In the genomic region with DNA sequence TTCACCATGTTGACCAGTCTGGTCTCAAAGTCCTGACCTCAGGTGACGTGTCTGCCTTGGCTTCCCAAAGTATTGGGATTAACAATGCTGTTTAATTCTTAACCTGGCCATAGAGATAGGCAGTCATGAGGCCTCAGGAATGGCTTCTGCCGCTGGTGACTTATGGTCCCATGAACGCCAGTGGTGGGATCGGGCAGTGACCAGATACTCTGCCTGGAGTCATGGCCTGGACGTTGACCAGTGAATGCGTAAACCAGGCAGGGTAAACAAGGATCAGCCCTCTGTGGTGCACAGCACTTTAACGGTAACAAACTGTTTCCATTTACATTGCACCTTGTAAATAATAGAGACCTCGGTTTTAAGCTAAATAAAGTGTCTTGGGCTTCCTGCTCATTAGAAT, we compare ENCODE assay signal across 23 cellular contexts. TPM values are rescaled to one million over a fixed set of nuclear protein-coding genes. Genes with fewer than 3 reads are reported as not detected.
DNase-seq lines count a peak whose midpoint lies in the region; ATAC-seq and TF ChIP-seq lines count a peak whose summit lies in the region.
"Had no signal": no experiment of that assay in that cellular context is flagged by ENCODE, and none has a peak within 500 bp of the region (broad histone marks: within the 10 kb centered on the region; RNA-seq: fewer than 3 reads in every experiment).

No MANE protein-coding gene starts in this region.

- no peaks in the 10 kb centered on the region for H3K36me3 Mint-ChIP-seq in activated T-helper 17 cell treated with anti-CD3 and anti-CD28 coated beads, Interleukin-2, amount 50 U/mL, for 72 hours (ENCODE audit: low read depth)
- H3K36me3 Mint-ChIP-seq: naive B cell had no signal

- no peaks in the 10 kb centered on the region for H3K9me3 Mint-ChIP-seq in activated T-helper 17 cell treated with anti-CD3 and anti-CD28 coated beads, Interleukin-2, amount 50 U/mL, for 72 hours
- H3K9me3 Mint-ChIP-seq: activated CD4-positive, alpha-beta T cell treated with anti-CD3 and anti-CD28 coated beads, Interleukin-2, amount 10 ng/mL, durations not matched to agents 7 days and 5 days; activated naive CD4-positive, alpha-beta T cell treated with anti-CD3 and anti-CD28 coated beads for 36 hours; activated T-cell treated with anti-CD3 and anti-CD28 coated beads, Interleukin-2, amount 50 U/mL, for 72 hours; brain; CD4-positive, alpha-beta T cell; naive B cell had no signal

- intact Hi-C loops in heart right ventricle (cut with DNase I) (loop anchor here in 6 of 10 donors (1.0 to 10.0 kb wide), 9 partner anchors 63 to 1638 kb away; a partner anchor contains a TSS), posterior vena cava (cut with DNase I) (no loop called here)

- ATAC-seq in heart right ventricle, result no peak
- ATAC-seq in HG03342 (IDR thresholded peaks at IDR 0.05; ENCODE audit: unreplicated experiment), result peak; percentile 11
- no peak for ATAC-seq in activated T-helper 17 cell treated with anti-CD3 and anti-CD28 coated beads, Interleukin-2, amount 50 U/mL, for 72 hours (replicated peaks)
- ATAC-seq in HG03457 (IDR thresholded peaks at IDR 0.05; ENCODE audit: unreplicated experiment), result no peak

- peaks cover 26% of the 10 kb centered on the region for H3K27me3 Mint-ChIP-seq in activated T-helper 17 cell treated with anti-CD3 and anti-CD28 coated beads, Interleukin-2, amount 50 U/mL, for 72 hours

- no peaks in the 10 kb centered on the region for H3K4me1 Mint-ChIP-seq in activated T-helper 17 cell treated with anti-CD3 and anti-CD28 coated beads, Interleukin-2, amount 50 U/mL, for 72 hours

- H3K4me3 Mint-ChIP-seq in activated T-helper 17 cell treated with anti-CD3 and anti-CD28 coated beads, Interleukin-2, amount 50 U/mL, for 72 hours, result peak overlapping the region; percentile 62

- H3K36me3 ChIP-seq in right atrium auricular region (no peaks in the 10 kb centered on the region), heart right ventricle (peaks cover 0 to 39% (median 0%) of the 10 kb centered on the region in 9 donors)

- H3K9me3 ChIP-seq in right atrium auricular region (no peaks in the 10 kb centered on the region), heart right ventricle (no peaks in the 10 kb centered on the region)
- H3K9me3 ChIP-seq: adrenal gland, left lung, stomach, thyroid gland had no signal

- H3K27me3 ChIP-seq in right atrium auricular region (no peaks in the 10 kb centered on the region), heart right ventricle (no peaks in the 10 kb centered on the region)
- H3K27me3 ChIP-seq: adrenal gland, left lung, stomach, thyroid gland had no signal

- peak; percentile 38 for DNase-seq in right atrium auricular region (ENCODE audit: low spot score)
- DNase-seq in heart right ventricle, result no peak
- DNase-seq in HuH-7.5 (ENCODE audit: low spot score), result no peak
- DNase-seq in NCI-H2196 treated with DMSO at 0.1 percent for 48 hours (lab: John Stamatoyannopoulos, UW; ENCODE audit: unreplicated experiment), result no peak
- no peak for DNase-seq in posterior vena cava (ENCODE audit: low spot score)
- DNase-seq: cerebellar nuclear complex, NCI-H1694, NCI-H524 treated with DMSO at 0.1 percent for 48 hours, SIG-M5 had no signal

- WGBS in heart right ventricle, 2 donors, result 85 to 89% methylated on average over 8 of the region's 8 CpGs

- H3K4me1 ChIP-seq in right atrium auricular region (peaks cover 0 to 10% of the 10 kb centered on the region in 2 donors), heart right ventricle (peaks cover 4 to 15% (median 12%) of the 10 kb centered on the region in 9 donors)
- H3K4me1 ChIP-seq: adrenal gland had no signal

- H3K27ac Mint-ChIP-seq in activated T-helper 17 cell treated with anti-CD3 and anti-CD28 coated beads, Interleukin-2, amount 50 U/mL, for 72 hours, result no peak overlapping the region
- H3K27ac Mint-ChIP-seq: activated CD4-positive, alpha-beta T cell treated with anti-CD3 and anti-CD28 coated beads, Interleukin-2, amount 10 ng/mL, durations not matched to agents 7 days and 5 days; activated naive CD4-positive, alpha-beta T cell treated with anti-CD3 and anti-CD28 coated beads for 36 hours; activated T-cell treated with anti-CD3 and anti-CD28 coated beads, Interleukin-2, amount 50 U/mL, for 72 hours; CD4-positive, alpha-beta T cell had no signal

- no peak overlapping the region for H3K27ac ChIP-seq in right atrium auricular region
- H3K27ac ChIP-seq in heart right ventricle, result no peak overlapping the region
- H3K27ac ChIP-seq: adrenal gland, HL-60, left lung, stomach, thyroid gland had no signal

- H3K4me3 ChIP-seq in right atrium auricular region (no peak overlapping the region), heart right ventricle (no peak overlapping the region)
- H3K4me3 ChIP-seq: adrenal gland, left lung, thyroid gland had no signal

- TF ChIP-seq CTCF in right atrium auricular region (IDR thresholded peaks at IDR 0.05), result no peak
- no peak for TF ChIP-seq CTCF in heart right ventricle (IDR thresholded peaks at IDR 0.05)

RNA-seq across cellular contexts. Expression of a gene that starts 23.0 kb away (rescaled TPM):
- total RNA-seq in right atrium auricular region, result 1 to 10 TPM; 4.0 to 6.1 TPM
- total RNA-seq in heart right ventricle, result 10 to 100 TPM in 4 of 10 donors, 1 to 10 TPM in 6; 4.4 to 24.4 (median 8.4) TPM
- polyA plus RNA-seq in heart right ventricle, result 10 to 100 TPM in 1 of 2 donors, 1 to 10 TPM in 1; 4.7 to 11.7 TPM
- total RNA-seq in activated T-helper 17 cell treated with anti-CD3 and anti-CD28 coated beads, Interleukin-2, amount 50 U/mL, for 72 hours, result under 1 TPM in 1 of 2 donors, not detected in 1; 0.11 TPM
- total RNA-seq in posterior vena cava, result 1 to 10 TPM; 6.7 to 9.2 TPM
- total RNA-seq: activated CD4-positive, alpha-beta T cell treated with anti-CD3 and anti-CD28 coated beads, Interleukin-2, amount 10 ng/mL, durations not matched to agents 7 days and 5 days; activated naive CD4-positive, alpha-beta T cell treated with anti-CD3 and anti-CD28 coated beads for 36 hours; activated T-cell treated with anti-CD3 and anti-CD28 coated beads, Interleukin-2, amount 50 U/mL, for 72 hours; CD4-positive, alpha-beta T cell had no signal

Comparison
In these comparisons a context has a peak if more than half of its experiments do, and no peak if none do; other contexts are left out.
1. RNA of a gene that starts 23.0 kb away (total RNA-seq): 6.7 to 9.2 TPM in posterior vena cava, 4.4 to 24.4 TPM in heart right ventricle and 4.0 to 6.1 TPM in right atrium auricular region; 0.11 TPM in activated T-helper 17 cell treated with anti-CD3 and anti-CD28 coated beads, Interleukin-2, amount 50 U/mL, for 72 hours; every median in the first group is over 4 times any median in the second.
2. intact Hi-C loops: an anchor here in heart right ventricle (1.0 to 10.0 kb wide); none called in posterior vena cava.